8 cellular contexts compared by ENCODE assay signal in genomic region chr18:79987566-79987965, GRCh38. TPM values are rescaled to one million over a fixed set of nuclear protein-coding genes. Genes with fewer than 3 reads are reported as not detected.
DNase-seq lines count a peak whose midpoint lies in the region; ATAC-seq and TF ChIP-seq lines count a peak whose summit lies in the region.

No MANE protein-coding gene starts in this region.

- peak; percentile 28 for DNase-seq in fibroblast of villous mesenchyme (ENCODE audit: low read depth)
- no peak for DNase-seq in skeletal muscle cell (ENCODE audit: low read depth)
- no peak for DNase-seq in OCI-M2 (lab: John Stamatoyannopoulos, UW; ENCODE audit: unreplicated experiment)
- DNase-seq in midbrain (lab: John Stamatoyannopoulos, UW) = no peak
- no peak for DNase-seq in iPS-NIHi11 (ENCODE audit: low spot score)

- no peak for TF ChIP-seq CTCF in GM12875 (IDR thresholded peaks at IDR 0.05; ENCODE audit: borderline replicate concordance, insufficient read depth, low read depth, low read length)
- TF ChIP-seq CTCF in fibroblast of villous mesenchyme (IDR thresholded peaks at IDR 0.05; ENCODE audit: insufficient read depth, low read depth, low read length) = no peak

- H3K4me3 ChIP-seq in GM12875 (ENCODE audit: low read depth, low read length) = peak overlapping the region; percentile 87
- H3K4me3 ChIP-seq in fibroblast of villous mesenchyme (ENCODE audit: low read depth, low read length) = peak overlapping the region; percentile 94
- H3K4me3 ChIP-seq in skeletal muscle cell (ENCODE audit: low read depth, low read length) = peak overlapping the region; percentile 90

- ATAC-seq in SK-N-SH treated with all-trans-retinoic acid at 6 μM for 48 hours = 0 out of 3 replicates have a peak, but pooled peaks have one; percentile 3
- ATAC-seq in GM21381 (IDR thresholded peaks at IDR 0.05; ENCODE audit: unreplicated experiment) = no peak

TF ChIP-seq in SK-N-SH treated with all-trans-retinoic acid at 6 μM for 48 hours, 23 proteins besides CTCF, POLR2A, EP300 and RAD21:
- TF ChIP-seq BACH2 (CRISPR knock-in tag; IDR thresholded peaks at IDR 0.05; ENCODE audit: borderline replicate concordance) (no peak), TSHZ2 (CRISPR knock-in tag; IDR thresholded peaks at IDR 0.05) (no peak), SNAI2 (CRISPR knock-in tag; IDR thresholded peaks at IDR 0.05) (no peak), TOX (CRISPR knock-in tag; IDR thresholded peaks at IDR 0.05; ENCODE audit: borderline replicate concordance) (no peak), ZNF8 (CRISPR knock-in tag; IDR thresholded peaks at IDR 0.05) (no peak), CREB5 (CRISPR knock-in tag; IDR thresholded peaks at IDR 0.05; ENCODE audit: low read depth) (no peak), CSDC2 (CRISPR knock-in tag; IDR thresholded peaks at IDR 0.05) (no peak), GLIS3 (CRISPR knock-in tag; IDR thresholded peaks at IDR 0.05) (no peak)
TF ChIP-seq in SK-N-SH treated with all-trans-retinoic acid at 6 μM for 48 hours: peak in this region for 0.

RNA-seq across cellular contexts. Expression of gene TXNL4A, which starts 0.8 kb away (rescaled TPM):
- total RNA-seq in fibroblast of villous mesenchyme = 46.6 and 59.9 TPM in 2 replicates

RNA-seq across cellular contexts. Expression of gene HSBP1L1, which starts 23.1 kb away (rescaled TPM):
- total RNA-seq in fibroblast of villous mesenchyme = 13.5 and 22.0 TPM in 2 replicates

RNA-seq across cellular contexts. Expression of gene SLC66A2, which starts 36.1 kb away (rescaled TPM):
- 23.3 and 28.3 TPM in 2 replicates for total RNA-seq in fibroblast of villous mesenchyme

RNA-seq across cellular contexts. Expression of gene RBFA, which starts 46.7 kb away (rescaled TPM):
- total RNA-seq in fibroblast of villous mesenchyme = 22.5 and 27.4 TPM in 2 replicates
